In genomic region chr1:198604973-198605372, GRCh38 we compare ENCODE assay signal across 1 cellular context.
TF ChIP-seq lines count a peak whose summit lies in the region.

No MANE protein-coding gene starts in this region.

TF ChIP-seq in K562, 482 proteins besides CTCF, POLR2A, EP300 and RAD21 (continued from another document and continues in another):
- no peak for TF ChIP-seq ZBTB40 (IDR thresholded peaks at IDR 0.05)
- no peak for TF ChIP-seq ZBTB40 (CRISPR knock-in tag; IDR thresholded peaks at IDR 0.05)
- no peak for TF ChIP-seq ESRRB (CRISPR knock-in tag; IDR thresholded peaks at IDR 0.05; ENCODE audit: borderline replicate concordance)
- TF ChIP-seq SAFB2 (IDR thresholded peaks at IDR 0.05; ENCODE audit: borderline replicate concordance, low read depth, low read length, severe bottlenecking), result no peak
- 0 out of 2 replicates have a peak, but pooled peaks have one; percentile 58 for TF ChIP-seq LEF1 (IDR thresholded peaks at IDR 0.05)
- TF ChIP-seq NEUROD1 (IDR thresholded peaks at IDR 0.05; ENCODE audit: borderline replicate concordance, low read depth, low read length, partially characterized antibody), result no peak
- TF ChIP-seq TSC22D4 (tag; IDR thresholded peaks at IDR 0.05), result no peak
- TF ChIP-seq DEAF1 (CRISPR knock-in tag; IDR thresholded peaks at IDR 0.05), result no peak
- no peak for TF ChIP-seq ELF2 (CRISPR knock-in tag; IDR thresholded peaks at IDR 0.05)
- TF ChIP-seq, protein P1, sequence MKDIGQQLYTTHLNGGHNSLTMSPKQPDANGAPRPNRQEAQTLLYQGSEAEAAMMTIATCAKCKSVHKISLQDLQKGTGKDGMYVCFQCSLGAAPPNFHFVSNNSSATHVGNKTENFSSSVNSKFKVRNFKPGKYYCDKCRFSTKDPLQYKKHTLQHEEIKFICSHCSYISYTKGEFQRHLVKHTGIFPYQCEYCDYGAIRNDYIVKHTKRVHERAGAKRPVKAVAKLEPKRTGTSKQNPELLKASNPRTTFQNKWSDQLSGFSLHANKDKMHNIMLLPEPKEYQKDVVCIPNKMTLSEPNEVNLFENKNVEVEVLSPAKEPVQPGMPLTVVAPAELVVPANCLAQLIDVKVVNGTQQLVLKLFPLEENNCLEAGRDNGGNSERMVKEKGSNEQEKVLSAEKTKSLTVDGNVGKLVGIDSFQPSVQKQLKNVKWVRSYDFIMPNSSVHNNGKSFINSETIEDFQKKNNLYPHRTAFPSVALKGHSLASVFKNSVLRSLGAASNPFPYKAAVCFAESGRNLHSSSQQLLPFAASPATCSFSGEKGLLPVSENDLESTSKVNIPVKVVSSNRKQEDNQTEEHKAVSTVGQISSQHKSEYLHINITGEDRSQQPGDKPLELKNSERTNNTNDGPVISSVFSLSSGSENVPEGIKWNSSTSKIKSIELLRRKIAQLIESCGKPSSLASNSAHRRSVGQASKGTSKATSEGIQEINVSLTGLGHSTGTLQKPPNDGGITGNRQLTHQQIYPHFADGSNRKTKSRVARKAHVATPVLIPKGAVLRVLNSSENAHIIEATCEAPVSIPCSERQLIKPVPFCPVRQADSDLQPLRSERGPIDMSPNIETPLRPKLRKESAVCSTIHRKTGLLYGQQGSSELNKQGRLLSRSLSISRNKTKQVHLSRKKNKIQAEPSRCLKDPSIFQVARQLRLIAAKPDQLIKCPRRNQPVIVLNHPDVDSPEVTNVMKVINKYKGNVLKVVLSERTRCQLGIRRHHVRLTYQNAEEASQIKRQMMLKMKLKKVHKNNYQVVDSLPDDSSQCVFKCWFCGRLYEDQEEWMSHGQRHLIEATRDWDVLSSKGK (CRISPR knock-in tag; IDR thresholded peaks at IDR 0.05), result no peak
- no peak for TF ChIP-seq ZC3H4 (CRISPR knock-in tag; IDR thresholded peaks at IDR 0.05; ENCODE audit: borderline replicate concordance)
- TF ChIP-seq NR2F6 (CRISPR knock-in tag; IDR thresholded peaks at IDR 0.05), result no peak
- TF ChIP-seq, protein P2, sequence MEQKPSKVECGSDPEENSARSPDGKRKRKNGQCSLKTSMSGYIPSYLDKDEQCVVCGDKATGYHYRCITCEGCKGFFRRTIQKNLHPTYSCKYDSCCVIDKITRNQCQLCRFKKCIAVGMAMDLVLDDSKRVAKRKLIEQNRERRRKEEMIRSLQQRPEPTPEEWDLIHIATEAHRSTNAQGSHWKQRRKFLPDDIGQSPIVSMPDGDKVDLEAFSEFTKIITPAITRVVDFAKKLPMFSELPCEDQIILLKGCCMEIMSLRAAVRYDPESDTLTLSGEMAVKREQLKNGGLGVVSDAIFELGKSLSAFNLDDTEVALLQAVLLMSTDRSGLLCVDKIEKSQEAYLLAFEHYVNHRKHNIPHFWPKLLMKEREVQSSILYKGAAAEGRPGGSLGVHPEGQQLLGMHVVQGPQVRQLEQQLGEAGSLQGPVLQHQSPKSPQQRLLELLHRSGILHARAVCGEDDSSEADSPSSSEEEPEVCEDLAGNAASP (IDR thresholded peaks at IDR 0.05), result no peak
- no peak for TF ChIP-seq FOS (IDR thresholded peaks at IDR 0.05; ENCODE audit: extremely low read depth, insufficient read length)
- TF ChIP-seq RNF2 (IDR thresholded peaks at IDR 0.05), result 0 out of 2 replicates have a peak, but pooled peaks have one; percentile 39
- TF ChIP-seq ZNF717 (CRISPR knock-in tag; IDR thresholded peaks at IDR 0.05), result no peak
- no peak for TF ChIP-seq KAT8 (IDR thresholded peaks at IDR 0.05; ENCODE audit: low read depth)
- TF ChIP-seq ZNF592 (IDR thresholded peaks at IDR 0.05), result no peak
- no peak for TF ChIP-seq MCM3 (IDR thresholded peaks at IDR 0.05)
- no peak for TF ChIP-seq ZBTB8A (IDR thresholded peaks at IDR 0.05; ENCODE audit: partially characterized antibody)
- TF ChIP-seq, protein P3, sequence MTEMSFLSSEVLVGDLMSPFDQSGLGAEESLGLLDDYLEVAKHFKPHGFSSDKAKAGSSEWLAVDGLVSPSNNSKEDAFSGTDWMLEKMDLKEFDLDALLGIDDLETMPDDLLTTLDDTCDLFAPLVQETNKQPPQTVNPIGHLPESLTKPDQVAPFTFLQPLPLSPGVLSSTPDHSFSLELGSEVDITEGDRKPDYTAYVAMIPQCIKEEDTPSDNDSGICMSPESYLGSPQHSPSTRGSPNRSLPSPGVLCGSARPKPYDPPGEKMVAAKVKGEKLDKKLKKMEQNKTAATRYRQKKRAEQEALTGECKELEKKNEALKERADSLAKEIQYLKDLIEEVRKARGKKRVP (CRISPR knock-in tag; IDR thresholded peaks at IDR 0.05), result no peak
- no peak for TF ChIP-seq AFF4 (CRISPR knock-in tag; IDR thresholded peaks at IDR 0.05)
- TF ChIP-seq HES1 (IDR thresholded peaks at IDR 0.05; ENCODE audit: low read depth), result no peak
- TF ChIP-seq, protein P4, sequence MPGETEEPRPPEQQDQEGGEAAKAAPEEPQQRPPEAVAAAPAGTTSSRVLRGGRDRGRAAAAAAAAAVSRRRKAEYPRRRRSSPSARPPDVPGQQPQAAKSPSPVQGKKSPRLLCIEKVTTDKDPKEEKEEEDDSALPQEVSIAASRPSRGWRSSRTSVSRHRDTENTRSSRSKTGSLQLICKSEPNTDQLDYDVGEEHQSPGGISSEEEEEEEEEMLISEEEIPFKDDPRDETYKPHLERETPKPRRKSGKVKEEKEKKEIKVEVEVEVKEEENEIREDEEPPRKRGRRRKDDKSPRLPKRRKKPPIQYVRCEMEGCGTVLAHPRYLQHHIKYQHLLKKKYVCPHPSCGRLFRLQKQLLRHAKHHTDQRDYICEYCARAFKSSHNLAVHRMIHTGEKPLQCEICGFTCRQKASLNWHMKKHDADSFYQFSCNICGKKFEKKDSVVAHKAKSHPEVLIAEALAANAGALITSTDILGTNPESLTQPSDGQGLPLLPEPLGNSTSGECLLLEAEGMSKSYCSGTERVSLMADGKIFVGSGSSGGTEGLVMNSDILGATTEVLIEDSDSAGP (CRISPR knock-in tag; IDR thresholded peaks at IDR 0.05), result no peak
- no peak for TF ChIP-seq HLTF (IDR thresholded peaks at IDR 0.05)
